ENCODE assay signal across 19 cellular contexts in genomic region chr6:149220882-149221773, GRCh38.
DNase-seq lines count a peak whose midpoint lies in the region; ATAC-seq and TF ChIP-seq lines count a peak whose summit lies in the region.
"Had no signal": no experiment of that assay in that cellular context is flagged by ENCODE, and none has a peak within 500 bp of the region (broad histone marks: within the 10 kb centered on the region; RNA-seq: fewer than 3 reads in every experiment).

No MANE protein-coding gene starts in this region.

- H3K4me1 Mint-ChIP-seq in brain (peaks cover 67% of the 10 kb centered on the region), nephron (peaks cover 52% of the 10 kb centered on the region), type B pancreatic cell (ENCODE audit: unreplicated experiment) (peaks cover 26% of the 10 kb centered on the region)

- peaks cover 12% of the 10 kb centered on the region for H3K4me1 ChIP-seq in left ventricle myocardium inferior

- H3K27ac Mint-ChIP-seq in brain = peak overlapping the region in 3 of 5 experiments; percentile 56 to 70 (median 64)
- H3K27ac Mint-ChIP-seq in nephron = peak overlapping the region in 2 of 3 experiments; percentile 58 to 60
- H3K27ac Mint-ChIP-seq in type B pancreatic cell = peak overlapping the region; percentile 4
- H3K27ac Mint-ChIP-seq: B cell had no signal

- H3K36me3 Mint-ChIP-seq in brain (no peaks in the 10 kb centered on the region), nephron (ENCODE audit: low read depth) (no peaks in the 10 kb centered on the region), type B pancreatic cell (no peaks in the 10 kb centered on the region)

- intact Hi-C loops in cardiac septum (cut with DNase I) (no loop called here), left ventricle myocardium inferior (cut with micrococcal nuclease) (no loop called here)

- no peak for TF ChIP-seq CTCF in left ventricle myocardium inferior (IDR thresholded peaks at IDR 0.05; ENCODE audit: borderline replicate concordance)
- no peak for TF ChIP-seq CTCF in brain (conservative IDR thresholded peaks at IDR 0.05)
- TF ChIP-seq CTCF in nephron (IDR thresholded peaks at IDR 0.05; ENCODE audit: unreplicated experiment in 3 of 3) = no peak
- TF ChIP-seq CTCF in type B pancreatic cell (conservative IDR thresholded peaks at IDR 0.05) = no peak

- H3K4me3 Mint-ChIP-seq in brain (peak overlapping the region in 1 of 5 experiments; percentile 17), nephron (no peak overlapping the region), type B pancreatic cell (no peak overlapping the region)
- H3K4me3 Mint-ChIP-seq: B cell had no signal

- peak; percentile 31 for DNase-seq in cardiac septum (ENCODE audit: low spot score)
- no peak for DNase-seq in left ventricle myocardium inferior
- no peak for DNase-seq in type B pancreatic cell (ENCODE audit: extremely low spot score, unreplicated experiment)
- no peak for DNase-seq in nucleus accumbens (lab: John Stamatoyannopoulos, UW)
- DNase-seq in KBM-7 = no peak
- DNase-seq: COR-L47, H7, KG1, NCI-H1417, NCI-H187, NCI-H2107, NCI-H524, NCI-H82, SHP77 had no signal

- H3K27me3 ChIP-seq in left ventricle myocardium inferior (ENCODE audit: low read depth) = no peaks in the 10 kb centered on the region

- no peaks in the 10 kb centered on the region for H3K36me3 ChIP-seq in left ventricle myocardium inferior

- no peaks in the 10 kb centered on the region for H3K9me3 ChIP-seq in left ventricle myocardium inferior (replicated peaks)

- no peak overlapping the region for H3K27ac ChIP-seq in left ventricle myocardium inferior (replicated peaks)
- H3K27ac ChIP-seq: SK-N-MC had no signal

- H3K27me3 Mint-ChIP-seq in brain = no peaks in the 10 kb centered on the region
- no peaks in the 10 kb centered on the region for H3K27me3 Mint-ChIP-seq in nephron (ENCODE audit: low read depth)
- no peaks in the 10 kb centered on the region for H3K27me3 Mint-ChIP-seq in type B pancreatic cell
- H3K27me3 Mint-ChIP-seq: B cell had no signal

- in situ Hi-C loops in KBM-7 (cut with MboI; ENCODE audit: low pct_unique_long_range_greater_than_20kb, low sequenced_read_pairs) = no loop called here

- no peak overlapping the region for H3K4me3 ChIP-seq in left ventricle myocardium inferior
- H3K4me3 ChIP-seq: SK-N-MC had no signal

- no peak for ATAC-seq in HG03135 (IDR thresholded peaks at IDR 0.05; ENCODE audit: unreplicated experiment)

- H3K9me3 Mint-ChIP-seq in brain (no peaks in the 10 kb centered on the region), nephron (no peaks in the 10 kb centered on the region), type B pancreatic cell (no peaks in the 10 kb centered on the region)

Comparison
In these comparisons a context has a peak if more than half of its experiments do, and no peak if none do; other contexts are left out.
1. H3K27ac Mint-ChIP-seq: peak in every context shown above with its lines; median percentile 64 in brain; 59 in nephron; 4 in type B pancreatic cell.